In genomic region chr19:46373573-46374359, GRCh38 we compare ENCODE assay signal across 9 cellular contexts. TPM values are rescaled to one million over a fixed set of nuclear protein-coding genes. Genes with fewer than 3 reads are reported as not detected.
DNase-seq lines count a peak whose midpoint lies in the region; ATAC-seq and TF ChIP-seq lines count a peak whose summit lies in the region.
"Had no signal": no experiment of that assay in that cellular context is flagged by ENCODE, and none has a peak within 500 bp of the region (broad histone marks: within the 10 kb centered on the region; RNA-seq: fewer than 3 reads in every experiment).

No MANE protein-coding gene starts in this region.

- no peak overlapping the region for H3K23ac ChIP-seq in H9 (ENCODE audit: insufficient read length, low read depth, low read length)

- H4K91ac ChIP-seq in H9 (ENCODE audit: insufficient read length, low read depth, low read length): no peak overlapping the region

- H3K27me3 Mint-ChIP-seq in H9 (ENCODE audit: low read depth) (no peaks in the 10 kb centered on the region; the same call in 1 of the 2 replicates), nephron (ENCODE audit: low read depth) (no peaks in the 10 kb centered on the region)

- H2AK5ac ChIP-seq in H9 (ENCODE audit: insufficient read length, low read length): no peak overlapping the region

- H3K27ac Mint-ChIP-seq in H9 (peak overlapping the region; percentile 92 to 96 (median 95); a peak in 6 of 7 replicates), nephron (peak overlapping the region in 2 of 3 experiments; percentile 51 to 52)

- H3K18ac ChIP-seq in H9 (ENCODE audit: insufficient read length, low read depth, low read length): peak overlapping the region; percentile 23

- peak overlapping the region; percentile 70 for H3K27ac ChIP-seq in H9 (ENCODE audit: insufficient read length, low read depth, low read length)
- H3K27ac ChIP-seq: KMS-11 had no signal

- in situ Hi-C loops in HAP-1 (cut with MboI; ENCODE audit: low sequenced_read_pairs): no loop called here

- H3K9ac ChIP-seq in H9 (ENCODE audit: extremely low read depth, insufficient read length, low read length): no peak overlapping the region
- H3K9ac ChIP-seq: KMS-11 had no signal

- H3K4me1 ChIP-seq in H9 (ENCODE audit: insufficient read depth, low read length): peaks cover 7% of the 10 kb centered on the region; the same call in 1 of the 2 replicates
- H3K4me1 ChIP-seq in HAP-1: no peaks in the 10 kb centered on the region

- no peak overlapping the region for H3T11ph ChIP-seq in H9 (ENCODE audit: low read length)

- H3K9me3 Mint-ChIP-seq in H9 (no peaks in the 10 kb centered on the region), nephron (no peaks in the 10 kb centered on the region)

- H2BK5ac ChIP-seq in H9 (ENCODE audit: insufficient read length, low read length): no peak overlapping the region

- TF ChIP-seq CTCF in H9 (conservative IDR thresholded peaks at IDR 0.05) (0 out of 3 replicates have a peak, but pooled peaks have one; percentile 12), nephron (IDR thresholded peaks at IDR 0.05; ENCODE audit: unreplicated experiment in 3 of 3) (no peak)

- H3K4me2 ChIP-seq in H9 (ENCODE audit: insufficient read depth, insufficient read length, low read length): peak overlapping the region; percentile 38
- H3K4me2 ChIP-seq: KMS-11 had no signal

- H2BK12ac ChIP-seq in H9 (ENCODE audit: insufficient read length, low read depth, low read length): no peak overlapping the region

- no peak overlapping the region for H3K56ac ChIP-seq in H9 (ENCODE audit: insufficient read length, low read depth, low read length)

- peaks cover 41% of the 10 kb centered on the region for H3K36me3 ChIP-seq in HAP-1 (replicated peaks)

- no peak overlapping the region for H2BK120ac ChIP-seq in H9 (ENCODE audit: low read depth, low read length, poor library complexity, severe bottlenecking)

- no peak overlapping the region for H4K5ac ChIP-seq in H9 (ENCODE audit: insufficient read length, low read depth, low read length)

- H3K14ac ChIP-seq in H9 (ENCODE audit: insufficient read depth, low read length): no peak overlapping the region

- H2BK20ac ChIP-seq in H9 (ENCODE audit: low read depth, low read length, poor library complexity, severe bottlenecking): no peak overlapping the region

- peak; percentile 90 for ATAC-seq in esophagus mucosa

- H2AFZ ChIP-seq in H9 (ENCODE audit: low read length): no peak overlapping the region

- no peaks in the 10 kb centered on the region for H4K20me1 ChIP-seq in H9 (ENCODE audit: control insufficient read depth, insufficient read depth, insufficient read length)

- no peaks in the 10 kb centered on the region for H3K23me2 ChIP-seq in H9 (ENCODE audit: insufficient read length, low read depth, low read length, poor library complexity, severe bottlenecking)

- H2BK15ac ChIP-seq in H9 (ENCODE audit: low read depth, low read length): no peak overlapping the region

- WGBS in H9 (ENCODE audit: extremely low coverage, insufficient read length, low lambda C conversion rate): no CpG with 5 or more reads among the region's 15 CpGs

- H3K9me3 ChIP-seq in H9 (ENCODE audit: control insufficient read depth, low read depth, low read length) (no peaks in the 10 kb centered on the region), HAP-1 (no peaks in the 10 kb centered on the region)

- H3K27me3 ChIP-seq in H9 (ENCODE audit: insufficient read depth, low read length): no peaks in the 10 kb centered on the region
- no peaks in the 10 kb centered on the region for H3K27me3 ChIP-seq in HAP-1 (ENCODE audit: low read depth)

- no peak overlapping the region for H4K8ac ChIP-seq in H9 (replicated peaks; ENCODE audit: insufficient read length, low read depth, low read length)

- peak overlapping the region; percentile 38 to 70 for H3K4me3 Mint-ChIP-seq in H9
- no peak overlapping the region for H3K4me3 Mint-ChIP-seq in nephron

- no peak overlapping the region for H3K4me3 ChIP-seq in HAP-1

- H3K79me2 ChIP-seq in H9 (ENCODE audit: insufficient read depth, low read length): no peaks in the 10 kb centered on the region; the same call in 1 of the 2 replicates

- DNase-seq in H9 (peak; percentile 89), NCI-H748 treated with DMSO at 0.1 percent for 48 hours (lab: John Stamatoyannopoulos, UW) (peak; percentile 65), HAP-1 (ENCODE audit: low spot score in 2 of 2) (no peak), Kasumi-1 (lab: John Stamatoyannopoulos, UW) (no peak), MV-4-11 (lab: John Stamatoyannopoulos, UW) (no peak)
- DNase-seq in activated CD4-positive, alpha-beta T cell treated with anti-CD3 and anti-CD28 coated beads for 1 hour: no peak

- H3K36me3 Mint-ChIP-seq in H9 (ENCODE audit: insufficient read depth in 1 of 3, low read depth in 3 of 3) (peaks cover 27 to 47% (median 43%) of the 10 kb centered on the region in 3 experiments; a peak in 6 of 7 replicates), nephron (ENCODE audit: low read depth) (peaks cover 43% of the 10 kb centered on the region)

- H3K4ac ChIP-seq in H9 (ENCODE audit: low read depth, low read length): no peak overlapping the region

- H3K79me1 ChIP-seq in H9 (ENCODE audit: insufficient read depth, low read depth, low read length, poor library complexity, severe bottlenecking): no peaks in the 10 kb centered on the region

- H3K4me1 Mint-ChIP-seq in H9: peaks cover 32 to 41% of the 10 kb centered on the region in 2 experiments
- peaks cover 20% of the 10 kb centered on the region for H3K4me1 Mint-ChIP-seq in nephron

RNA-seq across cellular contexts. Expression of gene PPP5C, which starts 26.9 kb away (rescaled TPM):
- total RNA-seq in H9 (2021): 108 and 111 TPM in 2 replicates
- total RNA-seq in esophagus mucosa: 31.0 TPM

RNA-seq across cellular contexts. Expression of gene CCDC8, which starts 39.6 kb away (rescaled TPM):
- total RNA-seq in H9 (2021) (27.5 and 28.7 TPM in 2 replicates), esophagus mucosa (0.80 TPM)

RNA-seq across cellular contexts. Expression of gene PNMA8C, which starts 55.0 kb away (rescaled TPM):
- total RNA-seq in H9 (2021): 1.7 and 1.8 TPM in 2 replicates
- total RNA-seq in esophagus mucosa: not detected

Comparison
In these comparisons a context has a peak if more than half of its experiments do, and no peak if none do; other contexts are left out.
1. DNase-seq: peak in H9 (single experiment) and NCI-H748 treated with DMSO at 0.1 percent for 48 hours (single experiment); none in HAP-1 (0 of 2), Kasumi-1 (0 of 2), MV-4-11 (single experiment) and activated CD4-positive, alpha-beta T cell treated with anti-CD3 and anti-CD28 coated beads for 1 hour (single experiment).
2. H3K4me3 Mint-ChIP-seq: peak in H9 (2 of 2); none in nephron (0 of 3).
3. RNA of gene CCDC8, which starts 39.6 kb away (total RNA-seq): 27.5 to 28.7 TPM in H9; 0.80 TPM in esophagus mucosa (single experiment); every median in the first group is over 10 times any median in the second.